In the genomic region with DNA sequence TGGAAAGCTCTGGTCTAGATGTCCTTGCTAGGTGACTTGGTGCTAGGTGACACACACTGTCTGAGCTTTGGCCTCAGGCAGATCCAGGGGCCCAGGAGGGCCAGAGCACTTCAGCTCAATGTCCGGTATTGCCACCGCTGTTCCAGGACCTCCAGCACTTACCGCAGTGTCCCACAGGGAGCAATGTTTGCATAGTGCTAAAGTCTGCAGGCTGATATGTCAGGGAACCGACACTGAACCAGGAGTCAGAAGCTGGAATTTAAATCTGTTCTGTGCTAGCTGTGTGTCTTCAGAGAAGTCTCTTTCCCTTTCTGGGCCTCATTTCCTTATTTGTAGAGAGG, we compare ENCODE assay signal across 1 cellular context.
A peak's percentile ranks its signal among the peaks of the same experiment; 100 is the strongest.
TF ChIP-seq lines count a peak whose summit lies in the region.

No MANE protein-coding gene starts in this region.

TF ChIP-seq in HepG2, 621 proteins besides CTCF, POLR2A, EP300 and RAD21 (continued from another document and continues in another):
- TF ChIP-seq HOXD1 (CRISPR knock-in tag; IDR thresholded peaks at IDR 0.05): peak; percentile 81; the same call in 1 of the 2 replicates
- TF ChIP-seq, protein P1, sequence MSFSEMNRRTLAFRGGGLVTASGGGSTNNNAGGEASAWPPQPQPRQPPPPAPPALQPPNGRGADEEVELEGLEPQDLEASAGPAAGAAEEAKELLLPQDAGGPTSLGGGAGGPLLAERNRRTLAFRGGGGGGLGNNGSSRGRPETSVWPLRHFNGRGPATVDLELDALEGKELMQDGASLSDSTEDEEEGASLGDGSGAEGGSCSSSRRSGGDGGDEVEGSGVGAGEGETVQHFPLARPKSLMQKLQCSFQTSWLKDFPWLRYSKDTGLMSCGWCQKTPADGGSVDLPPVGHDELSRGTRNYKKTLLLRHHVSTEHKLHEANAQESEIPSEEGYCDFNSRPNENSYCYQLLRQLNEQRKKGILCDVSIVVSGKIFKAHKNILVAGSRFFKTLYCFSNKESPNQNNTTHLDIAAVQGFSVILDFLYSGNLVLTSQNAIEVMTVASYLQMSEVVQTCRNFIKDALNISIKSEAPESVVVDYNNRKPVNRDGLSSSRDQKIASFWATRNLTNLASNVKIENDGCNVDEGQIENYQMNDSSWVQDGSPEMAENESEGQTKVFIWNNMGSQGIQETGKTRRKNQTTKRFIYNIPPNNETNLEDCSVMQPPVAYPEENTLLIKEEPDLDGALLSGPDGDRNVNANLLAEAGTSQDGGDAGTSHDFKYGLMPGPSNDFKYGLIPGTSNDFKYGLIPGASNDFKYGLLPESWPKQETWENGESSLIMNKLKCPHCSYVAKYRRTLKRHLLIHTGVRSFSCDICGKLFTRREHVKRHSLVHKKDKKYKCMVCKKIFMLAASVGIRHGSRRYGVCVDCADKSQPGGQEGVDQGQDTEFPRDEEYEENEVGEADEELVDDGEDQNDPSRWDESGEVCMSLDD (CRISPR knock-in tag; IDR thresholded peaks at IDR 0.05; ENCODE audit: borderline replicate concordance): no peak; the same call in 1 of the 2 replicates
- TF ChIP-seq ZNF724P (CRISPR knock-in tag; IDR thresholded peaks at IDR 0.05; ENCODE audit: borderline replicate concordance): no peak
- TF ChIP-seq, protein P2, sequence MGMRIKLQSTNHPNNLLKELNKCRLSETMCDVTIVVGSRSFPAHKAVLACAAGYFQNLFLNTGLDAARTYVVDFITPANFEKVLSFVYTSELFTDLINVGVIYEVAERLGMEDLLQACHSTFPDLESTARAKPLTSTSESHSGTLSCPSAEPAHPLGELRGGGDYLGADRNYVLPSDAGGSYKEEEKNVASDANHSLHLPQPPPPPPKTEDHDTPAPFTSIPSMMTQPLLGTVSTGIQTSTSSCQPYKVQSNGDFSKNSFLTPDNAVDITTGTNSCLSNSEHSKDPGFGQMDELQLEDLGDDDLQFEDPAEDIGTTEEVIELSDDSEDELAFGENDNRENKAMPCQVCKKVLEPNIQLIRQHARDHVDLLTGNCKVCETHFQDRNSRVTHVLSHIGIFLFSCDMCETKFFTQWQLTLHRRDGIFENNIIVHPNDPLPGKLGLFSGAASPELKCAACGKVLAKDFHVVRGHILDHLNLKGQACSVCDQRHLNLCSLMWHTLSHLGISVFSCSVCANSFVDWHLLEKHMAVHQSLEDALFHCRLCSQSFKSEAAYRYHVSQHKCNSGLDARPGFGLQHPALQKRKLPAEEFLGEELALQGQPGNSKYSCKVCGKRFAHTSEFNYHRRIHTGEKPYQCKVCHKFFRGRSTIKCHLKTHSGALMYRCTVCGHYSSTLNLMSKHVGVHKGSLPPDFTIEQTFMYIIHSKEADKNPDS (CRISPR knock-in tag; IDR thresholded peaks at IDR 0.05): 0 out of 2 replicates have a peak, but pooled peaks have one; percentile 21
- peak; percentile 81 for TF ChIP-seq RXRA (CRISPR knock-in tag; IDR thresholded peaks at IDR 0.05)
- TF ChIP-seq, protein P3, sequence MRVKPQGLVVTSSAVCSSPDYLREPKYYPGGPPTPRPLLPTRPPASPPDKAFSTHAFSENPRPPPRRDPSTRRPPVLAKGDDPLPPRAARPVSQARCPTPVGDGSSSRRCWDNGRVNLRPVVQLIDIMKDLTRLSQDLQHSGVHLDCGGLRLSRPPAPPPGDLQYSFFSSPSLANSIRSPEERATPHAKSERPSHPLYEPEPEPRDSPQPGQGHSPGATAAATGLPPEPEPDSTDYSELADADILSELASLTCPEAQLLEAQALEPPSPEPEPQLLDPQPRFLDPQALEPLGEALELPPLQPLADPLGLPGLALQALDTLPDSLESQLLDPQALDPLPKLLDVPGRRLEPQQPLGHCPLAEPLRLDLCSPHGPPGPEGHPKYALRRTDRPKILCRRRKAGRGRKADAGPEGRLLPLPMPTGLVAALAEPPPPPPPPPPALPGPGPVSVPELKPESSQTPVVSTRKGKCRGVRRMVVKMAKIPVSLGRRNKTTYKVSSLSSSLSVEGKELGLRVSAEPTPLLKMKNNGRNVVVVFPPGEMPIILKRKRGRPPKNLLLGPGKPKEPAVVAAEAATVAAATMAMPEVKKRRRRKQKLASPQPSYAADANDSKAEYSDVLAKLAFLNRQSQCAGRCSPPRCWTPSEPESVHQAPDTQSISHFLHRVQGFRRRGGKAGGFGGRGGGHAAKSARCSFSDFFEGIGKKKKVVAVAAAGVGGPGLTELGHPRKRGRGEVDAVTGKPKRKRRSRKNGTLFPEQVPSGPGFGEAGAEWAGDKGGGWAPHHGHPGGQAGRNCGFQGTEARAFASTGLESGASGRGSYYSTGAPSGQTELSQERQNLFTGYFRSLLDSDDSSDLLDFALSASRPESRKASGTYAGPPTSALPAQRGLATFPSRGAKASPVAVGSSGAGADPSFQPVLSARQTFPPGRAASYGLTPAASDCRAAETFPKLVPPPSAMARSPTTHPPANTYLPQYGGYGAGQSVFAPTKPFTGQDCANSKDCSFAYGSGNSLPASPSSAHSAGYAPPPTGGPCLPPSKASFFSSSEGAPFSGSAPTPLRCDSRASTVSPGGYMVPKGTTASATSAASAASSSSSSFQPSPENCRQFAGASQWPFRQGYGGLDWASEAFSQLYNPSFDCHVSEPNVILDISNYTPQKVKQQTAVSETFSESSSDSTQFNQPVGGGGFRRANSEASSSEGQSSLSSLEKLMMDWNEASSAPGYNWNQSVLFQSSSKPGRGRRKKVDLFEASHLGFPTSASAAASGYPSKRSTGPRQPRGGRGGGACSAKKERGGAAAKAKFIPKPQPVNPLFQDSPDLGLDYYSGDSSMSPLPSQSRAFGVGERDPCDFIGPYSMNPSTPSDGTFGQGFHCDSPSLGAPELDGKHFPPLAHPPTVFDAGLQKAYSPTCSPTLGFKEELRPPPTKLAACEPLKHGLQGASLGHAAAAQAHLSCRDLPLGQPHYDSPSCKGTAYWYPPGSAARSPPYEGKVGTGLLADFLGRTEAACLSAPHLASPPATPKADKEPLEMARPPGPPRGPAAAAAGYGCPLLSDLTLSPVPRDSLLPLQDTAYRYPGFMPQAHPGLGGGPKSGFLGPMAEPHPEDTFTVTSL (CRISPR knock-in tag; IDR thresholded peaks at IDR 0.05; ENCODE audit: borderline replicate concordance): peak; percentile 69; the same call in 1 of the 2 replicates
- TF ChIP-seq BCL6 (CRISPR knock-in tag; IDR thresholded peaks at IDR 0.05): peak; percentile 77
- TF ChIP-seq, protein P4, sequence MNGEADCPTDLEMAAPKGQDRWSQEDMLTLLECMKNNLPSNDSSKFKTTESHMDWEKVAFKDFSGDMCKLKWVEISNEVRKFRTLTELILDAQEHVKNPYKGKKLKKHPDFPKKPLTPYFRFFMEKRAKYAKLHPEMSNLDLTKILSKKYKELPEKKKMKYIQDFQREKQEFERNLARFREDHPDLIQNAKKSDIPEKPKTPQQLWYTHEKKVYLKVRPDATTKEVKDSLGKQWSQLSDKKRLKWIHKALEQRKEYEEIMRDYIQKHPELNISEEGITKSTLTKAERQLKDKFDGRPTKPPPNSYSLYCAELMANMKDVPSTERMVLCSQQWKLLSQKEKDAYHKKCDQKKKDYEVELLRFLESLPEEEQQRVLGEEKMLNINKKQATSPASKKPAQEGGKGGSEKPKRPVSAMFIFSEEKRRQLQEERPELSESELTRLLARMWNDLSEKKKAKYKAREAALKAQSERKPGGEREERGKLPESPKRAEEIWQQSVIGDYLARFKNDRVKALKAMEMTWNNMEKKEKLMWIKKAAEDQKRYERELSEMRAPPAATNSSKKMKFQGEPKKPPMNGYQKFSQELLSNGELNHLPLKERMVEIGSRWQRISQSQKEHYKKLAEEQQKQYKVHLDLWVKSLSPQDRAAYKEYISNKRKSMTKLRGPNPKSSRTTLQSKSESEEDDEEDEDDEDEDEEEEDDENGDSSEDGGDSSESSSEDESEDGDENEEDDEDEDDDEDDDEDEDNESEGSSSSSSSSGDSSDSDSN (CRISPR knock-in tag; IDR thresholded peaks at IDR 0.05): peak; percentile 81
- TF ChIP-seq ZNF207 (IDR thresholded peaks at IDR 0.05; ENCODE audit: borderline replicate concordance): no peak
- TF ChIP-seq, protein P5, sequence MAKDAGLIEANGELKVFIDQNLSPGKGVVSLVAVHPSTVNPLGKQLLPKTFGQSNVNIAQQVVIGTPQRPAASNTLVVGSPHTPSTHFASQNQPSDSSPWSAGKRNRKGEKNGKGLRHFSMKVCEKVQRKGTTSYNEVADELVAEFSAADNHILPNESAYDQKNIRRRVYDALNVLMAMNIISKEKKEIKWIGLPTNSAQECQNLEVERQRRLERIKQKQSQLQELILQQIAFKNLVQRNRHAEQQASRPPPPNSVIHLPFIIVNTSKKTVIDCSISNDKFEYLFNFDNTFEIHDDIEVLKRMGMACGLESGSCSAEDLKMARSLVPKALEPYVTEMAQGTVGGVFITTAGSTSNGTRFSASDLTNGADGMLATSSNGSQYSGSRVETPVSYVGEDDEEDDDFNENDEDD (CRISPR knock-in tag; IDR thresholded peaks at IDR 0.05; ENCODE audit: borderline replicate concordance): no peak
- peak; percentile 51; the same call in 1 of the 2 replicates for TF ChIP-seq SPEN (CRISPR knock-in tag; IDR thresholded peaks at IDR 0.05; ENCODE audit: low read depth)
- TF ChIP-seq, protein P6, sequence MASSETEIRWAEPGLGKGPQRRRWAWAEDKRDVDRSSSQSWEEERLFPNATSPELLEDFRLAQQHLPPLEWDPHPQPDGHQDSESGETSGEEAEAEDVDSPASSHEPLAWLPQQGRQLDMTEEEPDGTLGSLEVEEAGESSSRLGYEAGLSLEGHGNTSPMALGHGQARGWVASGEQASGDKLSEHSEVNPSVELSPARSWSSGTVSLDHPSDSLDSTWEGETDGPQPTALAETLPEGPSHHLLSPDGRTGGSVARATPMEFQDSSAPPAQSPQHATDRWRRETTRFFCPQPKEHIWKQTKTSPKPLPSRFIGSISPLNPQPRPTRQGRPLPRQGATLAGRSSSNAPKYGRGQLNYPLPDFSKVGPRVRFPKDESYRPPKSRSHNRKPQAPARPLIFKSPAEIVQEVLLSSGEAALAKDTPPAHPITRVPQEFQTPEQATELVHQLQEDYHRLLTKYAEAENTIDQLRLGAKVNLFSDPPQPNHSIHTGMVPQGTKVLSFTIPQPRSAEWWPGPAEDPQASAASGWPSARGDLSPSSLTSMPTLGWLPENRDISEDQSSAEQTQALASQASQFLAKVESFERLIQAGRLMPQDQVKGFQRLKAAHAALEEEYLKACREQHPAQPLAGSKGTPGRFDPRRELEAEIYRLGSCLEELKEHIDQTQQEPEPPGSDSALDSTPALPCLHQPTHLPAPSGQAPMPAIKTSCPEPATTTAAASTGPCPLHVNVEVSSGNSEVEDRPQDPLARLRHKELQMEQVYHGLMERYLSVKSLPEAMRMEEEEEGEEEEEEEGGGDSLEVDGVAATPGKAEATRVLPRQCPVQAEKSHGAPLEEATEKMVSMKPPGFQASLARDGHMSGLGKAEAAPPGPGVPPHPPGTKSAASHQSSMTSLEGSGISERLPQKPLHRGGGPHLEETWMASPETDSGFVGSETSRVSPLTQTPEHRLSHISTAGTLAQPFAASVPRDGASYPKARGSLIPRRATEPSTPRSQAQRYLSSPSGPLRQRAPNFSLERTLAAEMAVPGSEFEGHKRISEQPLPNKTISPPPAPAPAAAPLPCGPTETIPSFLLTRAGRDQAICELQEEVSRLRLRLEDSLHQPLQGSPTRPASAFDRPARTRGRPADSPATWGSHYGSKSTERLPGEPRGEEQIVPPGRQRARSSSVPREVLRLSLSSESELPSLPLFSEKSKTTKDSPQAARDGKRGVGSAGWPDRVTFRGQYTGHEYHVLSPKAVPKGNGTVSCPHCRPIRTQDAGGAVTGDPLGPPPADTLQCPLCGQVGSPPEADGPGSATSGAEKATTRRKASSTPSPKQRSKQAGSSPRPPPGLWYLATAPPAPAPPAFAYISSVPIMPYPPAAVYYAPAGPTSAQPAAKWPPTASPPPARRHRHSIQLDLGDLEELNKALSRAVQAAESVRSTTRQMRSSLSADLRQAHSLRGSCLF (CRISPR knock-in tag; IDR thresholded peaks at IDR 0.05; ENCODE audit: borderline replicate concordance): no peak
- 0 out of 2 replicates have a peak, but pooled peaks have one; percentile 44 for TF ChIP-seq MEF2D (CRISPR knock-in tag; IDR thresholded peaks at IDR 0.05)
- no peak for TF ChIP-seq SRSF1 (optimal IDR thresholded peaks at IDR 0.05; ENCODE audit: low read depth, low read length)
- TF ChIP-seq GZF1 (CRISPR knock-in tag; IDR thresholded peaks at IDR 0.05): no peak
- TF ChIP-seq PCBP2 (optimal IDR thresholded peaks at IDR 0.05; ENCODE audit: low read depth, low read length, poor library complexity, severe bottlenecking): no peak
- peak; percentile 95; the same call in 1 of the 2 replicates for TF ChIP-seq ZBTB3 (CRISPR knock-in tag; IDR thresholded peaks at IDR 0.05; ENCODE audit: borderline replicate concordance, low read depth)
- peak; percentile 95 for TF ChIP-seq KDM6A (CRISPR knock-in tag; IDR thresholded peaks at IDR 0.05; ENCODE audit: low read depth)
- TF ChIP-seq ZNF124 (CRISPR knock-in tag; IDR thresholded peaks at IDR 0.05): no peak
- TF ChIP-seq SMYD3 (CRISPR knock-in tag; IDR thresholded peaks at IDR 0.05): no peak
- TF ChIP-seq ZNF335 (CRISPR knock-in tag; IDR thresholded peaks at IDR 0.05): no peak
- no peak for TF ChIP-seq THYN1 (CRISPR knock-in tag; IDR thresholded peaks at IDR 0.05; ENCODE audit: borderline replicate concordance, low read depth)
- TF ChIP-seq KLF6 (CRISPR knock-in tag; IDR thresholded peaks at IDR 0.05): no peak
- TF ChIP-seq SOX5 (CRISPR knock-in tag; IDR thresholded peaks at IDR 0.05; ENCODE audit: borderline replicate concordance): peak; percentile 76
- TF ChIP-seq, protein P7, sequence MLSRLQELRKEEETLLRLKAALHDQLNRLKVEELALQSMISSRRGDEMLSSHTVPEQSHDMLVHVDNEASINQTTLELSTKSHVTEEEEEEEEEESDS (CRISPR knock-in tag; IDR thresholded peaks at IDR 0.05; ENCODE audit: borderline replicate concordance): no peak
- TF ChIP-seq ZNF354B (CRISPR knock-in tag; IDR thresholded peaks at IDR 0.05): no peak
- TF ChIP-seq ATRX (CRISPR knock-in tag; IDR thresholded peaks at IDR 0.05; ENCODE audit: borderline replicate concordance): no peak
- no peak for TF ChIP-seq SP2 (CRISPR knock-in tag; IDR thresholded peaks at IDR 0.05)
- TF ChIP-seq TBP (CRISPR knock-in tag; IDR thresholded peaks at IDR 0.05): no peak
- TF ChIP-seq FIP1L1 (IDR thresholded peaks at IDR 0.05; ENCODE audit: borderline replicate concordance, insufficient read depth, low read depth, low read length): no peak
- TF ChIP-seq ZFP41 (CRISPR knock-in tag; IDR thresholded peaks at IDR 0.05; ENCODE audit: borderline replicate concordance): no peak
- no peak for TF ChIP-seq TRIM24 (CRISPR knock-in tag; IDR thresholded peaks at IDR 0.05)
- TF ChIP-seq NFKBIZ (CRISPR knock-in tag; IDR thresholded peaks at IDR 0.05): no peak
- no peak for TF ChIP-seq ZNF530 (CRISPR knock-in tag; IDR thresholded peaks at IDR 0.05; ENCODE audit: low read depth)
- TF ChIP-seq MTA3 (CRISPR knock-in tag; IDR thresholded peaks at IDR 0.05): no peak
- TF ChIP-seq KDM1A (CRISPR knock-in tag; IDR thresholded peaks at IDR 0.05): peak; percentile 88
- TF ChIP-seq STAG1 (CRISPR knock-in tag; IDR thresholded peaks at IDR 0.05): peak; percentile 54
- peak; percentile 93 for TF ChIP-seq ZNF768 (CRISPR knock-in tag; IDR thresholded peaks at IDR 0.05)
